Comparison of ENCODE assay signal across 19 cellular contexts in genomic region chr2:17388790-17389189, GRCh38.
A peak's percentile ranks its signal among the peaks of the same experiment; 100 is the strongest.
DNase-seq lines count a peak whose midpoint lies in the region; ATAC-seq, FAIRE-seq and TF ChIP-seq lines count a peak whose summit lies in the region.
"Had no signal": no experiment of that assay in that cellular context is flagged by ENCODE, and none has a peak within 500 bp of the region (broad histone marks: within the 10 kb centered on the region; RNA-seq: fewer than 3 reads in every experiment).

No MANE protein-coding gene starts in this region.

- H3K36me3 ChIP-seq in breast epithelium (no peaks in the 10 kb centered on the region), bronchial epithelial cell (ENCODE audit: control insufficient read depth, insufficient read depth, low read length) (no peaks in the 10 kb centered on the region), ascending aorta (no peaks in the 10 kb centered on the region)
- H3K36me3 ChIP-seq: BE2C, Peyer's patch had no signal

- POLR2A ChIA-PET in MCF 10A (lab: Yijun Ruan, JAX), result no interaction called here

- FAIRE-seq in bronchial epithelial cell (lab: Jason Lieb, UNC), result no peak
- FAIRE-seq: K562 had no signal

- no peak for TF ChIP-seq POLR2A in breast epithelium (IDR thresholded peaks at IDR 0.05)

- no peaks in the 10 kb centered on the region for H3K9me3 ChIP-seq in breast epithelium
- no peaks in the 10 kb centered on the region for H3K9me3 ChIP-seq in ascending aorta
- H3K9me3 ChIP-seq: BE2C, Peyer's patch had no signal

- CTCF ChIA-PET in MCF 10A (lab: Yijun Ruan, JAX), result interaction anchor here (0.7 kb wide), 2 partner anchors 74 to 78 kb away, joined by 3 read pairs; no protein-coding TSS in a partner anchor

- no peak overlapping the region for H3K4me3 Mint-ChIP-seq in MCF 10A (ENCODE audit: unreplicated experiment)
- no peak overlapping the region for H3K4me3 Mint-ChIP-seq in chondrocyte (ENCODE audit: unreplicated experiment)
- H3K4me3 Mint-ChIP-seq: CD4-positive, alpha-beta T cell had no signal

- TF ChIP-seq CTCF in MCF 10A (IDR thresholded peaks at IDR 0.05; ENCODE audit: unreplicated experiment) (no peak), breast epithelium (IDR thresholded peaks at IDR 0.05) (no peak), bronchial epithelial cell (IDR thresholded peaks at IDR 0.05; ENCODE audit: insufficient read depth, low read length, severe bottlenecking) (no peak), ascending aorta (IDR thresholded peaks at IDR 0.05) (no peak), chondrocyte (IDR thresholded peaks at IDR 0.05) (no peak)

- H3K27me3 ChIP-seq in breast epithelium (no peaks in the 10 kb centered on the region), bronchial epithelial cell (ENCODE audit: control insufficient read depth, insufficient read depth, low read length) (no peaks in the 10 kb centered on the region), ascending aorta (no peaks in the 10 kb centered on the region)
- H3K27me3 ChIP-seq: BE2C, Peyer's patch had no signal

- ATAC-seq in GM21717 (IDR thresholded peaks at IDR 0.05; ENCODE audit: unreplicated experiment), result no peak
- ATAC-seq: K562, Right ventricle myocardium inferior had no signal

- H3K4me3 ChIP-seq in breast epithelium (no peak overlapping the region), bronchial epithelial cell (ENCODE audit: low read depth, low read length) (no peak overlapping the region), ascending aorta (no peak overlapping the region)
- H3K4me3 ChIP-seq: K562, Peyer's patch, SK-N-MC had no signal

- H3K27me3 Mint-ChIP-seq in MCF 10A (ENCODE audit: insufficient read depth, unreplicated experiment) (no peaks in the 10 kb centered on the region), chondrocyte (ENCODE audit: low read depth) (peaks cover 11% of the 10 kb centered on the region)
- H3K27me3 Mint-ChIP-seq: CD4-positive, alpha-beta T cell had no signal

- H3K9me3 Mint-ChIP-seq in MCF 10A (ENCODE audit: unreplicated experiment) (no peaks in the 10 kb centered on the region), chondrocyte (ENCODE audit: low read depth) (peaks cover 5% of the 10 kb centered on the region)

- BruUV-seq in MCF 10A (replicated peaks; lab: Mats Ljungman, UMichigan), result no TSS peak

- DNase-seq in MCF 10A (ENCODE audit: unreplicated experiment), result peak; percentile 58
- no peak for DNase-seq in breast epithelium (ENCODE audit: low spot score in 2 of 2)
- DNase-seq in bronchial epithelial cell (ENCODE audit: low read depth), result peak; percentile 43
- DNase-seq in kidney tubule cell (ENCODE audit: low spot score), result peak; percentile 36
- no peak for DNase-seq in ascending aorta (ENCODE audit: low spot score in 2 of 2)
- no peak for DNase-seq in chondrocyte (ENCODE audit: low spot score)
- DNase-seq in activated gamma-delta T cell treated with Interleukin-2 at 50 U/mL for 16 hours, result no peak
- DNase-seq: BE2C; CD4-positive, alpha-beta T cell; NCI-H1092; NCI-H2081 treated with DMSO at 0.1 percent for 48 hours; NCI-H510A treated with DMSO at 0.1 percent for 48 hours; NCI-H82; Peyer's patch had no signal

- H3K27ac ChIP-seq in breast epithelium (no peak overlapping the region), ascending aorta (no peak overlapping the region)
- H3K27ac ChIP-seq: 22Rv1, Peyer's patch, SK-N-MC had no signal

- H3K4me1 Mint-ChIP-seq in MCF 10A (ENCODE audit: insufficient read depth, unreplicated experiment) (no peaks in the 10 kb centered on the region), chondrocyte (ENCODE audit: low read depth) (no peaks in the 10 kb centered on the region)

- H3K4me1 ChIP-seq in breast epithelium (no peaks in the 10 kb centered on the region), ascending aorta (no peaks in the 10 kb centered on the region)
- H3K4me1 ChIP-seq: BE2C, Peyer's patch had no signal

- H3K36me3 Mint-ChIP-seq in MCF 10A (ENCODE audit: insufficient read depth, unreplicated experiment) (no peaks in the 10 kb centered on the region), chondrocyte (ENCODE audit: low read depth) (no peaks in the 10 kb centered on the region)

- H3K27ac Mint-ChIP-seq in MCF 10A (ENCODE audit: low read depth, unreplicated experiment) (no peak overlapping the region), chondrocyte (ENCODE audit: unreplicated experiment) (no peak overlapping the region)
- H3K27ac Mint-ChIP-seq: CD4-positive, alpha-beta T cell had no signal

- intact Hi-C loops in MCF 10A (cut with micrococcal nuclease) (no loop called here), breast epithelium (cut with DNase I; ENCODE audit: low total_unique reads) (no loop called here), ascending aorta (cut with DNase I) (no loop called here)

Comparison
In these comparisons a context has a peak if more than half of its experiments do, and no peak if none do; other contexts are left out.
1. DNase-seq: peak in MCF 10A (single experiment), bronchial epithelial cell (single experiment) and kidney tubule cell (single experiment); none in breast epithelium (0 of 2), ascending aorta (0 of 2), chondrocyte (single experiment) and activated gamma-delta T cell treated with Interleukin-2 at 50 U/mL for 16 hours (single experiment).